18 cellular contexts compared by ENCODE assay signal in genomic region chr1:155327981-155328380, GRCh38. TPM values are rescaled to one million over a fixed set of nuclear protein-coding genes. Genes with fewer than 3 reads are reported as not detected.
DNase-seq lines count a peak whose midpoint lies in the region; ATAC-seq and TF ChIP-seq lines count a peak whose summit lies in the region.
"Had no signal": no experiment of that assay in that cellular context is flagged by ENCODE, and none has a peak within 500 bp of the region (broad histone marks: within the 10 kb centered on the region; RNA-seq: fewer than 3 reads in every experiment).

No MANE protein-coding gene starts in this region.

- TF ChIP-seq CTCF in nephron (IDR thresholded peaks at IDR 0.05; ENCODE audit: unreplicated experiment in 3 of 3): no peak

- peak overlapping the region; percentile 64 for H3K27ac Mint-ChIP-seq in activated naive CD4-positive, alpha-beta T cell treated with anti-CD3 and anti-CD28 coated beads, Interleukin-2, amount 10 ng/mL, durations not matched to agents 7 days and 5 days
- peak overlapping the region; percentile 59 for H3K27ac Mint-ChIP-seq in activated T-helper 17 cell treated with anti-CD3 and anti-CD28 coated beads, Interleukin-2, amount 50 U/mL, for 72 hours
- peak overlapping the region in 1 of 3 experiments; percentile 44 for H3K27ac Mint-ChIP-seq in nephron

- CTCF ChIA-PET in activated naive CD4-positive, alpha-beta T cell treated with anti-CD3 and anti-CD28 coated beads, Interleukin-2, amount 10 ng/mL, durations not matched to agents 7 days and 5 days (lab: Charles Lee): interaction anchor here (1.4 to 9.5 kb wide), 2 partner anchors 78 to 264 kb away, joined by 3 to 138 read pairs; no protein-coding TSS in a partner anchor

- no peaks in the 10 kb centered on the region for H3K9me3 Mint-ChIP-seq in activated naive CD4-positive, alpha-beta T cell treated with anti-CD3 and anti-CD28 coated beads, Interleukin-2, amount 10 ng/mL, durations not matched to agents 7 days and 5 days
- H3K9me3 Mint-ChIP-seq in activated T-helper 17 cell treated with anti-CD3 and anti-CD28 coated beads, Interleukin-2, amount 50 U/mL, for 72 hours: no peaks in the 10 kb centered on the region
- H3K9me3 Mint-ChIP-seq in nephron: no peaks in the 10 kb centered on the region
- H3K9me3 Mint-ChIP-seq: CD4-positive, alpha-beta memory T cell had no signal

- intact Hi-C loops in Right ventricle myocardium inferior (cut with DNase I): loop anchor here (10.0 kb wide), 2 partner anchors 237 to 267 kb away; partner anchors contain the start of gene ASH1L

- ATAC-seq in activated T-helper 17 cell treated with anti-CD3 and anti-CD28 coated beads, Interleukin-2, amount 50 U/mL, for 72 hours (replicated peaks): no peak
- ATAC-seq in Right ventricle myocardium inferior: no peak

- no peak overlapping the region for H3K4me3 Mint-ChIP-seq in activated naive CD4-positive, alpha-beta T cell treated with anti-CD3 and anti-CD28 coated beads, Interleukin-2, amount 10 ng/mL, durations not matched to agents 7 days and 5 days
- no peak overlapping the region for H3K4me3 Mint-ChIP-seq in activated T-helper 17 cell treated with anti-CD3 and anti-CD28 coated beads, Interleukin-2, amount 50 U/mL, for 72 hours
- H3K4me3 Mint-ChIP-seq in nephron: peak overlapping the region in 2 of 3 experiments; percentile 26 to 64

- peaks cover 20% of the 10 kb centered on the region for H3K36me3 Mint-ChIP-seq in activated naive CD4-positive, alpha-beta T cell treated with anti-CD3 and anti-CD28 coated beads, Interleukin-2, amount 10 ng/mL, durations not matched to agents 7 days and 5 days
- H3K36me3 Mint-ChIP-seq in activated T-helper 17 cell treated with anti-CD3 and anti-CD28 coated beads, Interleukin-2, amount 50 U/mL, for 72 hours (ENCODE audit: low read depth): peaks cover 44% of the 10 kb centered on the region
- H3K36me3 Mint-ChIP-seq in nephron (ENCODE audit: low read depth): peaks cover 26% of the 10 kb centered on the region

- no peaks in the 10 kb centered on the region for H3K27me3 Mint-ChIP-seq in activated naive CD4-positive, alpha-beta T cell treated with anti-CD3 and anti-CD28 coated beads, Interleukin-2, amount 10 ng/mL, durations not matched to agents 7 days and 5 days
- H3K27me3 Mint-ChIP-seq in activated T-helper 17 cell treated with anti-CD3 and anti-CD28 coated beads, Interleukin-2, amount 50 U/mL, for 72 hours: no peaks in the 10 kb centered on the region
- H3K27me3 Mint-ChIP-seq in nephron (ENCODE audit: low read depth): no peaks in the 10 kb centered on the region
- H3K27me3 Mint-ChIP-seq: CD4-positive, alpha-beta memory T cell had no signal

- no peak for DNase-seq in activated naive CD4-positive, alpha-beta T cell treated with anti-CD3 and anti-CD28 coated beads, Interleukin-2, amount 10 ng/mL, durations not matched to agents 7 days and 5 days
- no peak for DNase-seq in activated naive CD4-positive, alpha-beta T cell treated with anti-CD3 and anti-CD28 coated beads, Interleukin-2, amount 50 U/mL, for 16 hours
- DNase-seq in H4 (ENCODE audit: low spot score): no peak
- no peak for DNase-seq in Right ventricle myocardium inferior (ENCODE audit: missing footprints)
- no peak for DNase-seq in NCI-H526 treated with DMSO at 0.1 percent for 48 hours (lab: John Stamatoyannopoulos, UW)
- DNase-seq: AML-193; CD4-positive, alpha-beta memory T cell; DND-41; GDM1; GM23248; MM.1S; NCI-H187 treated with DMSO at 0.1 percent for 48 hours; NCI-H2171; NCI-H446 treated with DMSO at 0.1 percent for 48 hours; NCI-H774; SHP77 had no signal

- peaks cover 22% of the 10 kb centered on the region for H3K4me1 Mint-ChIP-seq in activated naive CD4-positive, alpha-beta T cell treated with anti-CD3 and anti-CD28 coated beads, Interleukin-2, amount 10 ng/mL, durations not matched to agents 7 days and 5 days
- H3K4me1 Mint-ChIP-seq in activated T-helper 17 cell treated with anti-CD3 and anti-CD28 coated beads, Interleukin-2, amount 50 U/mL, for 72 hours: peaks cover 12% of the 10 kb centered on the region
- peaks cover 9% of the 10 kb centered on the region for H3K4me1 Mint-ChIP-seq in nephron

RNA-seq across cellular contexts. Expression of gene RUSC1, which starts 7.3 kb away (rescaled TPM):
- 10 to 100 TPM; 22.3 to 30.0 TPM for total RNA-seq in activated T-helper 17 cell treated with anti-CD3 and anti-CD28 coated beads, Interleukin-2, amount 50 U/mL, for 72 hours
- total RNA-seq in H4 (2014; rRNA removed; shearing (Covaris generic)): 27.5 and 33.8 TPM in 2 replicates
- total RNA-seq in Right ventricle myocardium inferior: 24.3 TPM

RNA-seq across cellular contexts. Expression of gene FDPS, which starts 19.3 kb away (rescaled TPM):
- total RNA-seq in activated T-helper 17 cell treated with anti-CD3 and anti-CD28 coated beads, Interleukin-2, amount 50 U/mL, for 72 hours: 100 to 1,000 TPM; 319 to 371 TPM
- total RNA-seq in H4 (2014; rRNA removed; shearing (Covaris generic)): 218 and 266 TPM in 2 replicates
- total RNA-seq in Right ventricle myocardium inferior: 80.0 TPM

RNA-seq across cellular contexts. Expression of gene PKLR, which starts 26.7 kb away (rescaled TPM):
- total RNA-seq in activated T-helper 17 cell treated with anti-CD3 and anti-CD28 coated beads, Interleukin-2, amount 50 U/mL, for 72 hours: not detected
- total RNA-seq in H4 (2014; rRNA removed; shearing (Covaris generic)): not detected in 2 replicates
- not detected for total RNA-seq in Right ventricle myocardium inferior
- total RNA-seq: CD4-positive, alpha-beta memory T cell; GM23248 had no signal

RNA-seq across cellular contexts. Expression of gene HCN3, which starts 50.7 kb away (rescaled TPM):
- 1 to 10 TPM; 4.1 to 6.0 TPM for total RNA-seq in activated T-helper 17 cell treated with anti-CD3 and anti-CD28 coated beads, Interleukin-2, amount 50 U/mL, for 72 hours
- 0.52 TPM in 1 of 2 replicates, not detected in the other for total RNA-seq in H4 (2014; rRNA removed; shearing (Covaris generic))
- total RNA-seq in Right ventricle myocardium inferior: 1.8 TPM

RNA-seq across cellular contexts. Expression of gene CLK2, which starts 54.7 kb away (rescaled TPM):
- total RNA-seq in activated T-helper 17 cell treated with anti-CD3 and anti-CD28 coated beads, Interleukin-2, amount 50 U/mL, for 72 hours: 100 to 1,000 TPM in 1 of 2 donors, 10 to 100 TPM in 1; 87.7 to 131 TPM
- 13.7 and 14.6 TPM in 2 replicates for total RNA-seq in H4 (2014; rRNA removed; shearing (Covaris generic))
- total RNA-seq in Right ventricle myocardium inferior: 20.9 TPM

Comparison
In these comparisons a context has a peak if more than half of its experiments do, and no peak if none do; other contexts are left out.
1. H3K4me3 Mint-ChIP-seq: peak in nephron (2 of 3); none in activated naive CD4-positive, alpha-beta T cell treated with anti-CD3 and anti-CD28 coated beads, Interleukin-2, amount 10 ng/mL, durations not matched to agents 7 days and 5 days (single experiment) and activated T-helper 17 cell treated with anti-CD3 and anti-CD28 coated beads, Interleukin-2, amount 50 U/mL, for 72 hours (single experiment).